ENCODE assay signal across 11 cellular contexts in the genomic region with DNA sequence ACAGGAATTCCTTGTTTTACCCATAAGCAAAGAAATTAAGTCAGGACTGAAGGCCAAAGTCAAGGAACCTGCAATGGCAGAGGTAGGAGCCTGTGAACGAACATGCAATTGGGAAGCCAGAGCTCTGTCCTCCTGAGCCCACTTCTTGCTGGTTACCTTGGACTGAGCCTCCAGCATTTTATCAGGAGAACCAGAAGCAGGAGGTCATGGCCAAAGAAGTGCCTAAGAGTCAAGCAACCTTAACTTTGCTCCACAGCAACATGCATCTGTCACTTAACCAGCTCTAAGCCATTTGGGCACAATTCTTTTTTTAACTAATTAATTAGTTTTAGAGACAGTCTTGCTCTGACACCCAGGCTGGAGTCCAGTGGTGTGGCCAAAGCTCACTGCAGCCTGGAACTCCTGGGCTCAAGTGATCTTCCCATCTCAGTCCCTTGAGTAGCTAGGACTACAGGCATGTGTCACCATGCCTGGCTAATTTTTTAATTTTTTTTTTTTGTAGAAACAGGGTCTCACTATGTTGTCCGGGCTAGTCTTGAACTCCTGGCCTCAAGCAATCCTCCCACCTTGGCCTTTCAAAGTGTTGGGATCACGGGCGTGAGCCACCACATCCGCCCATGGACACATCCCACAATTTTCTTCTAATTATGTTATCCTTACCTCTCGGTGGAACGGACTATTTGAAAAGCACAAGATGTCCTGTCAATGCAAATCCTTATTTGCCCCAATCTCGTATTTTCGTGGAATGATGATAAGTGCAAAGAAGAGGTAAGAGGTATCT.
"Had no signal": no experiment of that assay in that cellular context is flagged by ENCODE, and none has a peak within 500 bp of the region (broad histone marks: within the 10 kb centered on the region; RNA-seq: fewer than 3 reads in every experiment).

No MANE protein-coding gene starts in this region.

- H3K27me3 ChIP-seq: right lobe of liver had no signal

- H3K27me3 Mint-ChIP-seq: activated CD8-positive, alpha-beta memory T cell treated with anti-CD3 and anti-CD28 coated beads, Interleukin-2, amount 10 ng/mL, durations not matched to agents 7 days and 5 days had no signal

- ATAC-seq: left cardiac atrium, lower lobe of right lung, right lobe of liver, WTC11 had no signal

- H3K27ac ChIP-seq: dorsolateral prefrontal cortex, lower lobe of right lung, right lobe of liver, thoracic aorta had no signal

- H3K9me3 ChIP-seq: lower lobe of right lung, right lobe of liver, thoracic aorta had no signal

- H3K4me1 ChIP-seq: lower lobe of right lung, right lobe of liver had no signal

- H3K27ac Mint-ChIP-seq: WTC11 had no signal

- H3K4me2 ChIP-seq: smooth muscle cell had no signal

- H3K4me3 ChIP-seq: dorsolateral prefrontal cortex, lower lobe of right lung, right lobe of liver, smooth muscle cell, thoracic aorta had no signal

- H3K4me3 Mint-ChIP-seq: neural crest cell, WTC11 had no signal

- DNase-seq: aorta, dorsolateral prefrontal cortex, left cardiac atrium, lower lobe of right lung, right lobe of liver had no signal

- H3K9me3 Mint-ChIP-seq: neural crest cell had no signal

- FAIRE-seq: TTC549 had no signal

- H3K36me3 ChIP-seq: lower lobe of right lung, right lobe of liver, thoracic aorta had no signal
